In the genomic region with DNA sequence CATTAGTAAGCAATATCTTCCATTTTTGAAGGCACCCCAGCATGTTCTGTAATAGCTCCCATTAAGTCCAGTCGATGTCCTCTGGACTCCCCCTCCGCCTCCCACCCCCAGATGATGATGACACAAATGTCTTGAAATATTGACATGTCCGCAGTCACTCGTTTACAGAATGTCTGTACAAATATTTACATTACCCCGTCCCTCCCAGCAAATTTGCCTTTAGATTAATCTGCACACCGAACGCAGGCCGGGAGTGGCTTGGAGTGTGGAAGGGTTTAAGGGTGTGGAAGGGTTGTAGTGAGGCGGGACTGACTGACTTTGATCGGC, we compare ENCODE assay signal across 7 cellular contexts.
DNase-seq lines count a peak whose midpoint lies in the region; ATAC-seq and TF ChIP-seq lines count a peak whose summit lies in the region.

No MANE protein-coding gene starts in this region.

- peak overlapping the region; percentile 91 for H3K4me3 ChIP-seq in HEK293 (ENCODE audit: low read depth, low read length)
- peak overlapping the region; percentile 88 for H3K4me3 ChIP-seq in WI38 (ENCODE audit: low read depth, low read length)
- peak overlapping the region; percentile 92; the same call in 1 of the 2 replicates for H3K4me3 ChIP-seq in iPS DF 6.9 (ENCODE audit: low read length)

- CTCF ChIA-PET in HEK293 (lab: Yijun Ruan, JAX): interaction anchor here (0.5 to 0.9 kb wide), 3 partner anchors 16 to 219 kb away, joined by 3 to 6 read pairs (median 4); partner anchors contain the start of gene RBM45

- no peaks in the 10 kb centered on the region for H3K36me3 Mint-ChIP-seq in stimulated activated memory B cell treated with anti-CD40 and anti-IgM and Interleukin-4, amounts not matched to agents 10 μg/mL and 1 μg/mL and 100 μg/mL, for 72 hours

- H3K4me3 Mint-ChIP-seq in stimulated activated memory B cell treated with anti-CD40 and anti-IgM and Interleukin-4, amounts not matched to agents 10 μg/mL and 1 μg/mL and 100 μg/mL, for 72 hours: peak overlapping the region; percentile 70

- H3K36me3 ChIP-seq in HEK293 (ENCODE audit: control insufficient read depth in 2 of 2, insufficient read depth in 1 of 2, low read length in 2 of 2) (no peaks in the 10 kb centered on the region), iPS DF 6.9 (ENCODE audit: control insufficient read depth, insufficient read depth, low read length) (no peaks in the 10 kb centered on the region)

- H3K27ac Mint-ChIP-seq in stimulated activated memory B cell treated with anti-CD40 and anti-IgM and Interleukin-4, amounts not matched to agents 10 μg/mL and 1 μg/mL and 100 μg/mL, for 72 hours: no peak overlapping the region

- H3K4me1 ChIP-seq in HEK293 (ENCODE audit: control insufficient read depth, insufficient read depth, low read length) (peaks cover 4% of the 10 kb centered on the region; the same call in 1 of the 2 replicates), iPS DF 6.9 (ENCODE audit: control insufficient read depth, insufficient read depth, low read length) (no peaks in the 10 kb centered on the region)

- TF ChIP-seq CTCF in HEK293 (tag by site-specific recombination; IDR thresholded peaks at IDR 0.05) (no peak), WI38 (IDR thresholded peaks at IDR 0.05; ENCODE audit: low read depth, low read length) (no peak)

- DNase-seq in iPS DF 6.9 (ENCODE audit: low read depth, low spot score): no peak
- DNase-seq in stimulated activated CD4-positive, alpha-beta T cell treated with anti-CD3 and anti-CD28 coated beads, Interleukin-12 subunit alpha, Interleukin-12 subunit beta, amount 100 ng/mL, for 4 hours: no peak

- peaks cover 47% of the 10 kb centered on the region for H3K27me3 Mint-ChIP-seq in stimulated activated memory B cell treated with anti-CD40 and anti-IgM and Interleukin-4, amounts not matched to agents 10 μg/mL and 1 μg/mL and 100 μg/mL, for 72 hours

- H3K27ac ChIP-seq in HEK293 (ENCODE audit: extremely low read depth, low read depth, low read length) (peak overlapping the region; percentile 63; the same call in 1 of the 2 replicates), iPS DF 6.9 (ENCODE audit: low read length) (no peak overlapping the region)

- no CpG with 5 or more reads among the region's 10 CpGs for WGBS in iPS DF 6.9 (ENCODE audit: insufficient coverage, insufficient read length)

- H3K27me3 ChIP-seq in iPS DF 6.9 (ENCODE audit: control insufficient read depth, insufficient read depth, low read length): peaks cover 15% of the 10 kb centered on the region

- H3K9me3 Mint-ChIP-seq in stimulated activated memory B cell treated with anti-CD40 and anti-IgM and Interleukin-4, amounts not matched to agents 10 μg/mL and 1 μg/mL and 100 μg/mL, for 72 hours: peaks cover 4% of the 10 kb centered on the region

- no peak for ATAC-seq in stimulated activated memory B cell treated with anti-CD40 and anti-IgM and Interleukin-4, amounts not matched to agents 10 μg/mL and 1 μg/mL and 100 μg/mL, for 72 hours
- ATAC-seq in GM21360 (IDR thresholded peaks at IDR 0.05; ENCODE audit: unreplicated experiment) (no peak), HG02759 (IDR thresholded peaks at IDR 0.05; ENCODE audit: unreplicated experiment) (no peak)

- POLR2A ChIA-PET in HEK293 (lab: Yijun Ruan, JAX): no interaction called here

- no peaks in the 10 kb centered on the region for H3K9me3 ChIP-seq in HEK293 (ENCODE audit: control insufficient read depth, insufficient read depth, low read depth, low read length)
- H3K9me3 ChIP-seq in iPS DF 6.9 (ENCODE audit: control insufficient read depth, insufficient read depth, low read length): no peaks in the 10 kb centered on the region

- peaks cover 12% of the 10 kb centered on the region for H3K4me1 Mint-ChIP-seq in stimulated activated memory B cell treated with anti-CD40 and anti-IgM and Interleukin-4, amounts not matched to agents 10 μg/mL and 1 μg/mL and 100 μg/mL, for 72 hours

TF ChIP-seq in HEK293, 187 proteins besides CTCF, POLR2A, EP300 and RAD21 (continues in another document):
- TF ChIP-seq, protein P1, sequence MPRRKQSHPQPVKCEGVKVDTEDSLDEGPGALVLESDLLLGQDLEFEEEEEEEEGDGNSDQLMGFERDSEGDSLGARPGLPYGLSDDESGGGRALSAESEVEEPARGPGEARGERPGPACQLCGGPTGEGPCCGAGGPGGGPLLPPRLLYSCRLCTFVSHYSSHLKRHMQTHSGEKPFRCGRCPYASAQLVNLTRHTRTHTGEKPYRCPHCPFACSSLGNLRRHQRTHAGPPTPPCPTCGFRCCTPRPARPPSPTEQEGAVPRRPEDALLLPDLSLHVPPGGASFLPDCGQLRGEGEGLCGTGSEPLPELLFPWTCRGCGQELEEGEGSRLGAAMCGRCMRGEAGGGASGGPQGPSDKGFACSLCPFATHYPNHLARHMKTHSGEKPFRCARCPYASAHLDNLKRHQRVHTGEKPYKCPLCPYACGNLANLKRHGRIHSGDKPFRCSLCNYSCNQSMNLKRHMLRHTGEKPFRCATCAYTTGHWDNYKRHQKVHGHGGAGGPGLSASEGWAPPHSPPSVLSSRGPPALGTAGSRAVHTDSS (tag by site-specific recombination; IDR thresholded peaks at IDR 0.05): no peak
- TF ChIP-seq PRDM10 (tag by site-specific recombination; IDR thresholded peaks at IDR 0.05) (no peak), ZNF837 (tag by site-specific recombination; IDR thresholded peaks at IDR 0.05) (no peak), HOXD13 (CRISPR knock-in tag; IDR thresholded peaks at IDR 0.05; ENCODE audit: borderline replicate concordance) (no peak), ZNF239 (tag by site-specific recombination; IDR thresholded peaks at IDR 0.05) (no peak), ZNF677 (tag by site-specific recombination; IDR thresholded peaks at IDR 0.05) (no peak), ZNF366 (tag by site-specific recombination; conservative IDR thresholded peaks at IDR 0.05) (0 out of 2 replicates have a peak, but pooled peaks have one; percentile 6), INSM2 (tag by site-specific recombination; IDR thresholded peaks at IDR 0.05) (0 out of 2 replicates have a peak, but pooled peaks have one; percentile 10)
- TF ChIP-seq, protein P2, sequence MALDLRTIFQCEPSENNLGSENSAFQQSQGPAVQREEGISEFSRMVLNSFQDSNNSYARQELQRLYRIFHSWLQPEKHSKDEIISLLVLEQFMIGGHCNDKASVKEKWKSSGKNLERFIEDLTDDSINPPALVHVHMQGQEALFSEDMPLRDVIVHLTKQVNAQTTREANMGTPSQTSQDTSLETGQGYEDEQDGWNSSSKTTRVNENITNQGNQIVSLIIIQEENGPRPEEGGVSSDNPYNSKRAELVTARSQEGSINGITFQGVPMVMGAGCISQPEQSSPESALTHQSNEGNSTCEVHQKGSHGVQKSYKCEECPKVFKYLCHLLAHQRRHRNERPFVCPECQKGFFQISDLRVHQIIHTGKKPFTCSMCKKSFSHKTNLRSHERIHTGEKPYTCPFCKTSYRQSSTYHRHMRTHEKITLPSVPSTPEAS (tag by site-specific recombination; IDR thresholded peaks at IDR 0.05): no peak
